Comparison of ENCODE assay signal across 5 cellular contexts in the genomic region with DNA sequence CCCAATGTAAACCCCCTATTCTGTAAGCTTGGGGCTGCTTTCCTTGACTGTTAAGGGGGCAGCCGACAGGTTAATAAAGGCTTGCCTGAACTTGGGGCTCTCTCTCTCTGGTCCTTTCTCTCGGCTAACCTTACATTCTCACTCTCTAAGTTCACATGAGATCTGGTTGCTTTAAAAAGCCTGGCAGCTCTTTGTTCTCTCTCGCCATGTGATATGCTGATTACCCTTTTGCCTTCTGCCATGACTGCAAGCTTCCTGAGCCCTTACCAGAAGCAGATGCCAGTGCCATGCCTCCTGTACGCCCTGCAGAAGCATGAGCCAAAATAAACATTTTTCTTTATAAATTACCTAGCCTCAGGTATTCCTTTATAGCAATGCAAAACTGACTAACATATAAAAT. TPM values are rescaled to one million over a fixed set of nuclear protein-coding genes. Genes with fewer than 3 reads are reported as not detected.
"Had no signal": no experiment of that assay in that cellular context is flagged by ENCODE, and none has a peak within 500 bp of the region (broad histone marks: within the 10 kb centered on the region; RNA-seq: fewer than 3 reads in every experiment).

No MANE protein-coding gene starts in this region.

RNA-seq across cellular contexts. Expression of a gene that starts 5.5 kb away (rescaled TPM):
- total RNA-seq: HepG2, HT-29, HT1080, IMR-90, K562 had no signal

RNA-seq across cellular contexts. Expression of a gene that starts 32.0 kb away (rescaled TPM):
- total RNA-seq: HT-29, IMR-90 had no signal

RNA-seq across cellular contexts. Expression of a gene that starts 39.9 kb away (rescaled TPM):
- total RNA-seq: HT-29, HT1080, IMR-90 had no signal
